Comparison of ENCODE assay signal across 15 cellular contexts in the genomic region with DNA sequence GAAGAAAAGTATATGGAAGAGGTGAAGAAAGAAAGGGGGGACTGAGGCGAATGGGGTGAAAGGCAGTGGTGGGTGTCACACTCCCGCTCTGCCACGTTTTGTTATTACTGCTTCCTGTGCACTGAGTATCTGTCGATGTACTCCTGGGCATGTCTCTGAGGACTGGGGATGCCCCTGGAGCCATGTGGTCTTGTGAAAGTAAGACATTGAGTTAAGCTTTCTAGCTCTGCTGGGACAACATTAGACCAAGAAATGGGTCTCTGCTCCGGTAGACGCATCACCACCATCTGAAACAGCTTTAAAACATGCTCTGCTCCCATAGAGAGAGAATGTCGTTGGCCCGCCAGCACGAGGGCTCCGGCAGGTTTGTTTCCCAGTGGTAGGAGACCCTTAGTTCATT. TPM values are rescaled to one million over a fixed set of nuclear protein-coding genes. Genes with fewer than 3 reads are reported as not detected.
DNase-seq lines count a peak whose midpoint lies in the region; ATAC-seq, FAIRE-seq and TF ChIP-seq lines count a peak whose summit lies in the region.
"Had no signal": no experiment of that assay in that cellular context is flagged by ENCODE, and none has a peak within 500 bp of the region (broad histone marks: within the 10 kb centered on the region; RNA-seq: fewer than 3 reads in every experiment).

No MANE protein-coding gene starts in this region.

- DNase-seq in GM12891 (ENCODE audit: insufficient read length, low spot score) (no peak), stomach (no peak), GM23338 (ENCODE audit: low spot score) (no peak), T-cell (no peak), NCI-H345 treated with DMSO at 0.1 percent for 48 hours (lab: John Stamatoyannopoulos, UW; ENCODE audit: unreplicated experiment) (no peak)
- DNase-seq in activated T-helper 1 cell treated with anti-CD3 and anti-CD28 coated beads, Interleukin-12 subunit alpha, Interleukin-12 subunit beta, Interleukin-2, Interleukin-4 antibody, amounts not matched to agents 30 ng/mL and 10 ng/mL and 1 ng/mL, durations not matched to agents 14 hours and 24 hours and 36 hours (ENCODE audit: low spot score), result no peak
- DNase-seq: activated T-cell treated with anti-CD3 and anti-CD28 coated beads, Interleukin-2, amount 50 U/mL, for 1 hour; AML-193; NCI-H1048 had no signal

- WGBS in stomach, 5 donors, result 81 to 91% (median 86%) methylated on average over 10 of the region's 10 CpGs

- no peaks in the 10 kb centered on the region for H3K79me2 ChIP-seq in GM23338 (replicated peaks; ENCODE audit: insufficient read depth)

- H3K9me3 Mint-ChIP-seq in activated T-helper 1 cell treated with anti-CD3 and anti-CD28 coated beads, Interleukin-12 subunit alpha, Interleukin-12 subunit beta, Interleukin-2, Interleukin-4 antibody, amounts not matched to agents 30 ng/mL and 10 ng/mL and 1 ng/mL, durations not matched to agents 14 hours and 24 hours and 36 hours, result no peaks in the 10 kb centered on the region
- H3K9me3 Mint-ChIP-seq in GM23338, result peaks cover 12% of the 10 kb centered on the region
- no peaks in the 10 kb centered on the region for H3K9me3 Mint-ChIP-seq in T-cell
- H3K9me3 Mint-ChIP-seq: nephron had no signal

- no peaks in the 10 kb centered on the region for H3K9me2 ChIP-seq in GM23338 (ENCODE audit: insufficient read depth)

- POLR2A ChIA-PET in T-cell (lab: Charles Lee), result no interaction called here

- H3K4me1 Mint-ChIP-seq in activated T-helper 1 cell treated with anti-CD3 and anti-CD28 coated beads, Interleukin-12 subunit alpha, Interleukin-12 subunit beta, Interleukin-2, Interleukin-4 antibody, amounts not matched to agents 30 ng/mL and 10 ng/mL and 1 ng/mL, durations not matched to agents 14 hours and 24 hours and 36 hours (ENCODE audit: low read depth), result peaks cover 85% of the 10 kb centered on the region
- H3K4me1 Mint-ChIP-seq in GM23338 (no peaks in the 10 kb centered on the region), T-cell (peaks cover 34 to 51% (median 39%) of the 10 kb centered on the region in 3 donors)
- H3K4me1 Mint-ChIP-seq: nephron had no signal

- no peak overlapping the region for H3K27ac ChIP-seq in stomach
- H3K27ac ChIP-seq in GM23338 (ENCODE audit: low read depth), result no peak overlapping the region
- H3K27ac ChIP-seq: right atrium auricular region had no signal

- peak overlapping the region; percentile 2 for H3K4me3 Mint-ChIP-seq in activated T-helper 1 cell treated with anti-CD3 and anti-CD28 coated beads, Interleukin-12 subunit alpha, Interleukin-12 subunit beta, Interleukin-2, Interleukin-4 antibody, amounts not matched to agents 30 ng/mL and 10 ng/mL and 1 ng/mL, durations not matched to agents 14 hours and 24 hours and 36 hours
- H3K4me3 Mint-ChIP-seq in GM23338 (no peak overlapping the region), T-cell (no peak overlapping the region)
- H3K4me3 Mint-ChIP-seq: nephron had no signal

- TF ChIP-seq POLR2A in GM12891 (IDR thresholded peaks at IDR 0.05; ENCODE audit: low read depth, low read length), result no peak
- TF ChIP-seq POLR2A in stomach (IDR thresholded peaks at IDR 0.05), result no peak

- H4K20me1 ChIP-seq in GM23338 (replicated peaks; ENCODE audit: insufficient read depth), result no peaks in the 10 kb centered on the region

- H3K36me3 Mint-ChIP-seq in activated T-helper 1 cell treated with anti-CD3 and anti-CD28 coated beads, Interleukin-12 subunit alpha, Interleukin-12 subunit beta, Interleukin-2, Interleukin-4 antibody, amounts not matched to agents 30 ng/mL and 10 ng/mL and 1 ng/mL, durations not matched to agents 14 hours and 24 hours and 36 hours (ENCODE audit: low read depth), result peaks cover 2% of the 10 kb centered on the region
- peaks cover 2% of the 10 kb centered on the region; the same call in 1 of the 3 replicates for H3K36me3 Mint-ChIP-seq in GM23338 (ENCODE audit: low read depth)
- H3K36me3 Mint-ChIP-seq in T-cell, result no peaks in the 10 kb centered on the region

- H3K27me3 Mint-ChIP-seq in activated T-helper 1 cell treated with anti-CD3 and anti-CD28 coated beads, Interleukin-12 subunit alpha, Interleukin-12 subunit beta, Interleukin-2, Interleukin-4 antibody, amounts not matched to agents 30 ng/mL and 10 ng/mL and 1 ng/mL, durations not matched to agents 14 hours and 24 hours and 36 hours (ENCODE audit: insufficient read depth), result no peaks in the 10 kb centered on the region
- H3K27me3 Mint-ChIP-seq in GM23338 (ENCODE audit: insufficient read depth, low read depth, poor library complexity) (peaks cover 6% of the 10 kb centered on the region), T-cell (peaks cover 0 to 2% of the 10 kb centered on the region in 2 donors)

- H3K27ac Mint-ChIP-seq in activated T-helper 1 cell treated with anti-CD3 and anti-CD28 coated beads, Interleukin-12 subunit alpha, Interleukin-12 subunit beta, Interleukin-2, Interleukin-4 antibody, amounts not matched to agents 30 ng/mL and 10 ng/mL and 1 ng/mL, durations not matched to agents 14 hours and 24 hours and 36 hours, result peak overlapping the region; percentile 60
- H3K27ac Mint-ChIP-seq in GM23338 (no peak overlapping the region), T-cell (no peak overlapping the region)
- H3K27ac Mint-ChIP-seq: nephron had no signal

- no peaks in the 10 kb centered on the region for H3K9me3 ChIP-seq in stomach
- H3K9me3 ChIP-seq: right atrium auricular region had no signal

- H3K27me3 ChIP-seq in stomach, result peaks cover 0 to 11% (median 0%) of the 10 kb centered on the region in 3 donors
- H3K27me3 ChIP-seq in GM23338 (ENCODE audit: insufficient read depth), result no peaks in the 10 kb centered on the region
- H3K27me3 ChIP-seq: right atrium auricular region had no signal

- H3K4me2 ChIP-seq in GM23338, result no peak overlapping the region

- ATAC-seq in GM19025 (IDR thresholded peaks at IDR 0.05; ENCODE audit: low read depth, unreplicated experiment), result peak; percentile 46
- peak; percentile 38 for ATAC-seq in HG02798 (IDR thresholded peaks at IDR 0.05; ENCODE audit: poor library complexity, unreplicated experiment)
- ATAC-seq in GM23338, result no peak
- ATAC-seq in T-cell (replicated peaks in 1 of 4), result no peak

- TF ChIP-seq CTCF in stomach (IDR thresholded peaks at IDR 0.05) (no peak), GM23338 (conservative IDR thresholded peaks at IDR 0.05; ENCODE audit: low read depth in 2 of 2) (no peak)

- H3F3A ChIP-seq in GM23338 (replicated peaks; ENCODE audit: low read depth), result no peaks in the 10 kb centered on the region

- H2AFZ ChIP-seq in GM23338, result no peak overlapping the region

- intact Hi-C loops in activated T-helper 1 cell treated with anti-CD3 and anti-CD28 coated beads, Interleukin-12 subunit alpha, Interleukin-12 subunit beta, Interleukin-2, Interleukin-4 antibody, amounts not matched to agents 30 ng/mL and 10 ng/mL and 1 ng/mL, durations not matched to agents 14 hours and 24 hours and 36 hours (cut with micrococcal nuclease), result no loop called here
- intact Hi-C loops in stomach (cut with DNase I; ENCODE audit: low total_unique reads), result no loop called here

- CTCF ChIA-PET in T-cell (lab: Charles Lee), result no interaction called here

- peak; percentile 59 for FAIRE-seq in GM12891 (lab: Jason Lieb, UNC)
- FAIRE-seq: urothelium cell line had no signal

- no peak for TF ChIP-seq EP300 in stomach (IDR thresholded peaks at IDR 0.05)

- no peaks in the 10 kb centered on the region for H3K4me1 ChIP-seq in stomach
- no peaks in the 10 kb centered on the region for H3K4me1 ChIP-seq in GM23338 (ENCODE audit: insufficient read depth)

- H3K4me3 ChIP-seq in stomach, result no peak overlapping the region
- H3K4me3 ChIP-seq in GM23338, result no peak overlapping the region
- H3K4me3 ChIP-seq: lung, right atrium auricular region had no signal

- no peaks in the 10 kb centered on the region for H3K36me3 ChIP-seq in stomach
- H3K36me3 ChIP-seq in GM23338 (ENCODE audit: insufficient read depth), result no peaks in the 10 kb centered on the region
- H3K36me3 ChIP-seq: right atrium auricular region had no signal

TF ChIP-seq in GM12891, 5 proteins besides CTCF, POLR2A, EP300 and RAD21:
- no peak for TF ChIP-seq SPI1 (IDR thresholded peaks at IDR 0.05; ENCODE audit: low read depth, low read length)

TF ChIP-seq in GM23338, 12 proteins besides CTCF, POLR2A, EP300 and RAD21 (continues in another document):
- no peak for TF ChIP-seq EZH2 (IDR thresholded peaks at IDR 0.05; ENCODE audit: low read depth, unreplicated experiment)
- TF ChIP-seq, protein P1, sequence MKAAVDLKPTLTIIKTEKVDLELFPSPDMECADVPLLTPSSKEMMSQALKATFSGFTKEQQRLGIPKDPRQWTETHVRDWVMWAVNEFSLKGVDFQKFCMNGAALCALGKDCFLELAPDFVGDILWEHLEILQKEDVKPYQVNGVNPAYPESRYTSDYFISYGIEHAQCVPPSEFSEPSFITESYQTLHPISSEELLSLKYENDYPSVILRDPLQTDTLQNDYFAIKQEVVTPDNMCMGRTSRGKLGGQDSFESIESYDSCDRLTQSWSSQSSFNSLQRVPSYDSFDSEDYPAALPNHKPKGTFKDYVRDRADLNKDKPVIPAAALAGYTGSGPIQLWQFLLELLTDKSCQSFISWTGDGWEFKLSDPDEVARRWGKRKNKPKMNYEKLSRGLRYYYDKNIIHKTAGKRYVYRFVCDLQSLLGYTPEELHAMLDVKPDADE (IDR thresholded peaks at IDR 0.05), result no peak
- TF ChIP-seq POLR2AphosphoS5 (IDR thresholded peaks at IDR 0.05; ENCODE audit: low read depth), result no peak
- no peak for TF ChIP-seq JUNB (IDR thresholded peaks at IDR 0.05; ENCODE audit: unreplicated experiment)
- TF ChIP-seq ZNF114 (CRISPR knock-in tag; IDR thresholded peaks at IDR 0.05), result no peak

RNA-seq across cellular contexts. Expression of a gene that starts 40.0 kb away (rescaled TPM):
- 240 TPM for polyA plus RNA-seq in GM12891 (2012; ENCODE audit: low read depth, missing spikeins)
- 911 and 929 TPM in 2 replicates for total RNA-seq in activated T-helper 1 cell treated with anti-CD3 and anti-CD28 coated beads, Interleukin-12 subunit alpha, Interleukin-12 subunit beta, Interleukin-2, Interleukin-4 antibody, amounts not matched to agents 30 ng/mL and 10 ng/mL and 1 ng/mL, durations not matched to agents 14 hours and 24 hours and 36 hours
- 1 to 10 TPM in 4 of 5 donors, not detected in 1; 2.6 to 7.0 (median 5.9) TPM for total RNA-seq in stomach
- 1 to 10 TPM in 1 of 3 donors, under 1 TPM in 2; 0.48 to 1.1 (median 0.56) TPM for polyA plus RNA-seq in stomach
- total RNA-seq in GM23338 (2014; rRNA removed; shearing (Covaris generic)), result 0.97 and 1.3 TPM in 2 replicates
- 1.9 and 4.1 TPM in 2 replicates for polyA plus RNA-seq in GM23338 (2016; fragmentation: Nextera tagmentation; extraction: Ambion mirVana)
- 10 to 100 TPM; 16.9 to 67.2 (median 28.4) TPM for total RNA-seq in T-cell

Comparison
In these comparisons a context has a peak if more than half of its experiments do, and no peak if none do; other contexts are left out.
1. ATAC-seq: peak in GM19025 (single experiment) and HG02798 (single experiment); none in GM23338 (single experiment) and T-cell (0 of 4).
2. RNA of a gene that starts 40.0 kb away (total RNA-seq): 911 to 929 TPM in activated T-helper 1 cell treated with anti-CD3 and anti-CD28 coated beads, Interleukin-12 subunit alpha, Interleukin-12 subunit beta, Interleukin-2, Interleukin-4 antibody, amounts not matched to agents 30 ng/mL and 10 ng/mL and 1 ng/mL, durations not matched to agents 14 hours and 24 hours and 36 hours; 16.9 to 67.2 TPM in T-cell, 2.6 to 7.0 TPM in stomach and 0.97 to 1.3 TPM in GM23338; every median in the first group is over 10 times any median in the second.